In the genomic region with DNA sequence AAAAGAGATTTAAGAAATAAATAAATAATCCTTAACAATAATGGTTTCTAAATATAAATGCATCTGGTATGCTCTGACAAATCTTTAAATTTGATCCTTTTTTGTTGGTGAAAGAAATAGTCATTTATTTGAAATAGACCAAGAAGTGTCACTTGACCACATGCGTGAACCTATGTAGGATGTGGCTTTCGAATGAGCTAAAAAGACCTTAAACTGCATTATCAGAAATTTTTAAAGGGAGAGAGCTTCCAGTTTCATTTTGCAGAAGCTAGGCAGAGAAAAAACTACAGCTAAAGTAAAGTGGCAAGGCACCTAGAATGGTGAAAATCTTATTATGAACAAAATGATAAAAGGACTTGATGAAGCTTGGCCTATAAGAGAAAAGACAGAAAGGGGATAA, we compare ENCODE assay signal across 16 cellular contexts.
DNase-seq lines count a peak whose midpoint lies in the region; ATAC-seq and TF ChIP-seq lines count a peak whose summit lies in the region.
"Had no signal": no experiment of that assay in that cellular context is flagged by ENCODE, and none has a peak within 500 bp of the region (broad histone marks: within the 10 kb centered on the region; RNA-seq: fewer than 3 reads in every experiment).

No MANE protein-coding gene starts in this region.

- H3K9me3 Mint-ChIP-seq in activated naive CD4-positive, alpha-beta T cell treated with anti-CD3 and anti-CD28 coated beads, Interleukin-2, amount 10 ng/mL, durations not matched to agents 7 days and 5 days: no peaks in the 10 kb centered on the region
- H3K9me3 Mint-ChIP-seq in T-helper 1 cell treated with Interleukin-12 subunit alpha and Interleukin-12 subunit beta and Interleukin-4 antibody, amounts not matched to agents 30 μg/mL and 1 μg/mL, for 36 hours: no peaks in the 10 kb centered on the region
- no peaks in the 10 kb centered on the region for H3K9me3 Mint-ChIP-seq in osteocyte (ENCODE audit: unreplicated experiment)
- H3K9me3 Mint-ChIP-seq: activated naive CD4-positive, alpha-beta T cell treated with anti-CD3 and anti-CD28 coated beads, Interleukin-2, amount 50 U/mL, for 72 hours had no signal

- peaks cover 5% of the 10 kb centered on the region for H3K4me1 ChIP-seq in osteoblast (ENCODE audit: insufficient read depth, low read length)

- H3K27me3 Mint-ChIP-seq in activated naive CD4-positive, alpha-beta T cell treated with anti-CD3 and anti-CD28 coated beads, Interleukin-2, amount 10 ng/mL, durations not matched to agents 7 days and 5 days: no peaks in the 10 kb centered on the region
- no peaks in the 10 kb centered on the region for H3K27me3 Mint-ChIP-seq in T-helper 1 cell treated with Interleukin-12 subunit alpha and Interleukin-12 subunit beta and Interleukin-4 antibody, amounts not matched to agents 30 μg/mL and 1 μg/mL, for 36 hours (ENCODE audit: low read depth)
- H3K27me3 Mint-ChIP-seq in osteocyte (ENCODE audit: unreplicated experiment): no peaks in the 10 kb centered on the region

- H3K27ac ChIP-seq in osteoblast (ENCODE audit: low read depth, low read length): no peak overlapping the region
- H3K27ac ChIP-seq: skin epidermis had no signal

- peak; percentile 21 for DNase-seq in activated naive CD4-positive, alpha-beta T cell treated with anti-CD3 and anti-CD28 coated beads, Interleukin-2, amount 10 ng/mL, durations not matched to agents 7 days and 5 days
- no peak for DNase-seq in activated naive CD4-positive, alpha-beta T cell treated with Interleukin-2 at 50 U/mL for 16 hours
- DNase-seq in osteoblast (ENCODE audit: insufficient read length, low spot score, missing footprints) (peak; percentile 23), osteocyte (ENCODE audit: extremely low spot score, unreplicated experiment) (no peak), GF-D8 (lab: John Stamatoyannopoulos, UW) (no peak)
- no peak for DNase-seq in activated T-cell treated with anti-CD3 and anti-CD28 coated beads, Interleukin-2, amount 50 U/mL, for 48 hours
- DNase-seq: BE2C; central memory CD4-positive, alpha-beta T cell; glutamatergic neuron; KBM-7; NCI-H510A treated with DMSO at 0.1 percent for 48 hours; occipital lobe had no signal

- H3K4me1 Mint-ChIP-seq in activated naive CD4-positive, alpha-beta T cell treated with anti-CD3 and anti-CD28 coated beads, Interleukin-2, amount 10 ng/mL, durations not matched to agents 7 days and 5 days: peaks cover 28% of the 10 kb centered on the region
- H3K4me1 Mint-ChIP-seq in T-helper 1 cell treated with Interleukin-12 subunit alpha and Interleukin-12 subunit beta and Interleukin-4 antibody, amounts not matched to agents 30 μg/mL and 1 μg/mL, for 36 hours (ENCODE audit: low read depth): peaks cover 16% of the 10 kb centered on the region
- peaks cover 9% of the 10 kb centered on the region for H3K4me1 Mint-ChIP-seq in osteocyte (ENCODE audit: unreplicated experiment)

- no peak overlapping the region for H3K4me3 ChIP-seq in osteoblast (ENCODE audit: insufficient read depth, low read length)
- H3K4me3 ChIP-seq: skin epidermis had no signal

- H3K79me2 ChIP-seq in osteoblast (ENCODE audit: insufficient read depth, low read length): no peaks in the 10 kb centered on the region

- ATAC-seq in GM21528 (IDR thresholded peaks at IDR 0.05; ENCODE audit: low FRiP score, unreplicated experiment): peak; percentile 61
- ATAC-seq: activated naive CD4-positive, alpha-beta T cell treated with anti-CD3 and anti-CD28 coated beads, Interleukin-2, amount 50 U/mL, for 72 hours had no signal

- H3K9me3 ChIP-seq in osteoblast (ENCODE audit: low read depth, low read length): no peaks in the 10 kb centered on the region
- H3K9me3 ChIP-seq: BE2C had no signal

- H3K36me3 ChIP-seq in osteoblast (ENCODE audit: insufficient read depth, low read length): no peaks in the 10 kb centered on the region
- H3K36me3 ChIP-seq: BE2C had no signal

- H3K36me3 Mint-ChIP-seq in activated naive CD4-positive, alpha-beta T cell treated with anti-CD3 and anti-CD28 coated beads, Interleukin-2, amount 10 ng/mL, durations not matched to agents 7 days and 5 days: peaks cover 3% of the 10 kb centered on the region
- H3K36me3 Mint-ChIP-seq in T-helper 1 cell treated with Interleukin-12 subunit alpha and Interleukin-12 subunit beta and Interleukin-4 antibody, amounts not matched to agents 30 μg/mL and 1 μg/mL, for 36 hours (ENCODE audit: low read depth): no peaks in the 10 kb centered on the region
- H3K36me3 Mint-ChIP-seq in osteocyte (ENCODE audit: unreplicated experiment): no peaks in the 10 kb centered on the region
- H3K36me3 Mint-ChIP-seq: activated naive CD4-positive, alpha-beta T cell treated with anti-CD3 and anti-CD28 coated beads, Interleukin-2, amount 50 U/mL, for 72 hours had no signal

- no peaks in the 10 kb centered on the region for H3K27me3 ChIP-seq in osteoblast (ENCODE audit: insufficient read depth, low read length)
- H3K27me3 ChIP-seq: BE2C had no signal

- no peak overlapping the region for H3K4me3 Mint-ChIP-seq in activated naive CD4-positive, alpha-beta T cell treated with anti-CD3 and anti-CD28 coated beads, Interleukin-2, amount 10 ng/mL, durations not matched to agents 7 days and 5 days
- H3K4me3 Mint-ChIP-seq in T-helper 1 cell treated with Interleukin-12 subunit alpha and Interleukin-12 subunit beta and Interleukin-4 antibody, amounts not matched to agents 30 μg/mL and 1 μg/mL, for 36 hours: no peak overlapping the region
- H3K4me3 Mint-ChIP-seq in osteocyte (ENCODE audit: unreplicated experiment): no peak overlapping the region

- H2AFZ ChIP-seq in osteoblast (ENCODE audit: low read length): no peak overlapping the region

- TF ChIP-seq CTCF in osteoblast (IDR thresholded peaks at IDR 0.05; ENCODE audit: extremely low read depth, low read depth, low read length): no peak
- no peak for TF ChIP-seq CTCF in osteocyte (IDR thresholded peaks at IDR 0.05)

- H3K4me2 ChIP-seq in osteoblast (ENCODE audit: insufficient read depth, low read length): no peak overlapping the region

- CTCF ChIA-PET in activated naive CD4-positive, alpha-beta T cell treated with anti-CD3 and anti-CD28 coated beads, Interleukin-2, amount 10 ng/mL, durations not matched to agents 7 days and 5 days (lab: Charles Lee): interaction anchor here (0.6 kb wide), 1 partner anchor 66 kb away, joined by 3 read pairs; no protein-coding TSS in a partner anchor

- H4K20me1 ChIP-seq in osteoblast (ENCODE audit: insufficient read depth, low read length): no peaks in the 10 kb centered on the region

- H3K27ac Mint-ChIP-seq in activated naive CD4-positive, alpha-beta T cell treated with anti-CD3 and anti-CD28 coated beads, Interleukin-2, amount 10 ng/mL, durations not matched to agents 7 days and 5 days: no peak overlapping the region
- peak overlapping the region; percentile 47 for H3K27ac Mint-ChIP-seq in T-helper 1 cell treated with Interleukin-12 subunit alpha and Interleukin-12 subunit beta and Interleukin-4 antibody, amounts not matched to agents 30 μg/mL and 1 μg/mL, for 36 hours
- H3K27ac Mint-ChIP-seq in osteocyte (ENCODE audit: unreplicated experiment): no peak overlapping the region
- H3K27ac Mint-ChIP-seq: activated naive CD4-positive, alpha-beta T cell treated with anti-CD3 and anti-CD28 coated beads, Interleukin-2, amount 50 U/mL, for 72 hours had no signal

Comparison
In these comparisons a context has a peak if more than half of its experiments do, and no peak if none do; other contexts are left out.
1. DNase-seq: peak in activated naive CD4-positive, alpha-beta T cell treated with anti-CD3 and anti-CD28 coated beads, Interleukin-2, amount 10 ng/mL, durations not matched to agents 7 days and 5 days (single experiment) and osteoblast (single experiment); none in activated naive CD4-positive, alpha-beta T cell treated with Interleukin-2 at 50 U/mL for 16 hours (single experiment), activated T-cell treated with anti-CD3 and anti-CD28 coated beads, Interleukin-2, amount 50 U/mL, for 48 hours (0 of 2), osteocyte (single experiment) and GF-D8 (single experiment).